13 cellular contexts compared by ENCODE assay signal in genomic region chr9:133539434-133539833, GRCh38. TPM values are rescaled to one million over a fixed set of nuclear protein-coding genes. Genes with fewer than 3 reads are reported as not detected.
DNase-seq lines count a peak whose midpoint lies in the region; ATAC-seq and TF ChIP-seq lines count a peak whose summit lies in the region.
"Had no signal": no experiment of that assay in that cellular context is flagged by ENCODE, and none has a peak within 500 bp of the region (broad histone marks: within the 10 kb centered on the region; RNA-seq: fewer than 3 reads in every experiment).

No MANE protein-coding gene starts in this region.

- H3K9me3 Mint-ChIP-seq in WTC11 (no peaks in the 10 kb centered on the region), glutamatergic neuron (ENCODE audit: unreplicated experiment) (no peaks in the 10 kb centered on the region)

- POLR2A ChIA-PET in WTC11 (lab: Charles Lee): no interaction called here

- H3K4me3 ChIP-seq in mucosa of descending colon (no peak overlapping the region), uterus (peak overlapping the region; percentile 2 to 13)

- H3K27ac ChIP-seq in uterus: peak overlapping the region in 1 of 2 donors; percentile 20

- intact Hi-C loops in mucosa of descending colon (cut with DNase I, micrococcal nuclease): no loop called here
- intact Hi-C loops in uterus (cut with DNase I; ENCODE audit: low total_unique reads): no loop called here

- no peak for TF ChIP-seq POLR2A in uterus (IDR thresholded peaks at IDR 0.05)

- H3K27me3 Mint-ChIP-seq in WTC11 (ENCODE audit: low read depth): peaks cover 11% of the 10 kb centered on the region
- peaks cover 9% of the 10 kb centered on the region for H3K27me3 Mint-ChIP-seq in glutamatergic neuron (ENCODE audit: unreplicated experiment)
- H3K27me3 Mint-ChIP-seq: activated naive CD8-positive, alpha-beta T cell had no signal

- CTCF ChIA-PET in WTC11 (lab: Charles Lee): interaction anchor here (1.0 to 2.9 kb wide), 16 partner anchors 8 to 395 kb away, joined by 3 to 12 read pairs (median 4); no protein-coding TSS in a partner anchor

- H3K27me3 ChIP-seq in uterus: no peaks in the 10 kb centered on the region

- ATAC-seq in WTC11 (peak; percentile 7; the same call in 1 of the 2 replicates), mucosa of descending colon (peak; percentile 78), HG03045 (IDR thresholded peaks at IDR 0.05; ENCODE audit: unreplicated experiment) (no peak)

- H3K4me3 Mint-ChIP-seq in WTC11 (no peak overlapping the region), glutamatergic neuron (ENCODE audit: unreplicated experiment) (peak overlapping the region; percentile 30)
- H3K4me3 Mint-ChIP-seq: activated naive CD8-positive, alpha-beta T cell had no signal

- H3K9me3 ChIP-seq in mucosa of descending colon (no peaks in the 10 kb centered on the region), uterus (no peaks in the 10 kb centered on the region)

- H3K4me1 ChIP-seq in mucosa of descending colon (ENCODE audit: low read depth) (peaks cover 8% of the 10 kb centered on the region), uterus (peaks cover 0 to 8% of the 10 kb centered on the region in 2 donors)

- TF ChIP-seq CTCF in WTC11 (IDR thresholded peaks at IDR 0.05) (no peak), glutamatergic neuron (IDR thresholded peaks at IDR 0.05; ENCODE audit: partially characterized antibody, unreplicated experiment) (no peak), mucosa of descending colon (IDR thresholded peaks at IDR 0.05) (no peak), uterus (IDR thresholded peaks at IDR 0.05) (no peak)

- H3K36me3 ChIP-seq in mucosa of descending colon (ENCODE audit: low read depth) (no peaks in the 10 kb centered on the region), uterus (no peaks in the 10 kb centered on the region)

- H3K27ac Mint-ChIP-seq in WTC11: peak overlapping the region; percentile 94
- no peak overlapping the region for H3K27ac Mint-ChIP-seq in glutamatergic neuron (ENCODE audit: unreplicated experiment)
- H3K27ac Mint-ChIP-seq: activated naive CD8-positive, alpha-beta T cell had no signal

- H3K36me3 Mint-ChIP-seq in WTC11 (no peaks in the 10 kb centered on the region), glutamatergic neuron (ENCODE audit: unreplicated experiment) (no peaks in the 10 kb centered on the region)
- H3K36me3 Mint-ChIP-seq: activated naive CD8-positive, alpha-beta T cell had no signal

- peaks cover 23% of the 10 kb centered on the region for H3K4me1 Mint-ChIP-seq in WTC11
- H3K4me1 Mint-ChIP-seq in glutamatergic neuron (ENCODE audit: low read depth, unreplicated experiment): peaks cover 16% of the 10 kb centered on the region

- no peak for DNase-seq in WTC11 (ENCODE audit: low spot score)
- no peak for DNase-seq in glutamatergic neuron
- DNase-seq in mucosa of descending colon: peak in 2 of 3 donors; percentile 74 to 79
- peak; percentile 41 to 46 for DNase-seq in uterus
- no peak for DNase-seq in stimulated activated CD4-positive, alpha-beta T cell treated with anti-CD3 and anti-CD28 coated beads, Interleukin-2, amount 100 ng/mL, for 24 hours
- DNase-seq in NCI-H2227 (lab: John Stamatoyannopoulos, UW; ENCODE audit: unreplicated experiment): no peak
- DNase-seq: activated CD4-positive, alpha-beta T cell treated with anti-CD3 and anti-CD28 coated beads, Interleukin-2, amount 50 U/mL, for 48 hours; NCI-H69 had no signal

TF ChIP-seq in WTC11, 78 proteins besides CTCF, POLR2A, EP300 and RAD21:
- TF ChIP-seq HMGXB4 (CRISPR knock-in tag; IDR thresholded peaks at IDR 0.05) (no peak), NFATC4 (CRISPR knock-in tag; IDR thresholded peaks at IDR 0.05) (no peak), IRF2 (CRISPR knock-in tag; IDR thresholded peaks at IDR 0.05; ENCODE audit: borderline replicate concordance, low read depth) (no peak), TEAD1 (CRISPR knock-in tag; IDR thresholded peaks at IDR 0.05) (no peak), ZNF396 (CRISPR knock-in tag; IDR thresholded peaks at IDR 0.05; ENCODE audit: borderline replicate concordance) (no peak)

RNA-seq across cellular contexts. Expression of gene ADAMTSL2, which starts 4.9 kb away (rescaled TPM):
- total RNA-seq in WTC11 (2021) (0.64 to 0.87 TPM (median 0.64 TPM) in 3 replicates), glutamatergic neuron (ENCODE audit: unreplicated experiment) (1.3 TPM), mucosa of descending colon (1 to 10 TPM; 1.3 to 2.7 (median 1.5) TPM), uterus (1 to 10 TPM in 2 of 4 donors, under 1 TPM in 1, not detected in 1; 0.26 to 3.0 (median 2.4) TPM)
- total RNA-seq: Daoy, endothelial cell of umbilical vein had no signal

RNA-seq across cellular contexts. Expression of gene MYMK, which starts 14.7 kb away (rescaled TPM):
- total RNA-seq in WTC11 (2021) (0.34 TPM in 1 of 3 replicates, not detected in the others), glutamatergic neuron (ENCODE audit: unreplicated experiment) (not detected), mucosa of descending colon (not detected), uterus (not detected)
- total RNA-seq: Daoy, endothelial cell of umbilical vein, kidney epithelial cell had no signal

Comparison
In these comparisons a context has a peak if more than half of its experiments do, and no peak if none do; other contexts are left out.
1. DNase-seq: peak in mucosa of descending colon (2 of 3) and uterus (2 of 2); none in WTC11 (single experiment), glutamatergic neuron (single experiment), stimulated activated CD4-positive, alpha-beta T cell treated with anti-CD3 and anti-CD28 coated beads, Interleukin-2, amount 100 ng/mL, for 24 hours (0 of 2) and NCI-H2227 (single experiment).